ENCODE assay signal across 8 cellular contexts in genomic region chr6:138773177-138774091, GRCh38. TPM values are rescaled to one million over a fixed set of nuclear protein-coding genes. Genes with fewer than 3 reads are reported as not detected.
DNase-seq lines count a peak whose midpoint lies in the region; FAIRE-seq and TF ChIP-seq lines count a peak whose summit lies in the region.

Gene CCDC28A (plus strand): TSS chr6:138773769. CDS start chr6:138776121, 2,352 bp downstream.

- H3K27me3 ChIP-seq in neuronal stem cell (ENCODE audit: control insufficient read depth in 3 of 3, insufficient read depth in 3 of 3, low read depth in 1 of 3, low read length in 3 of 3) = no peaks in the 10 kb centered on the region

- intact Hi-C loops in activated naive CD4-positive, alpha-beta T cell treated with anti-CD3 and anti-CD28 coated beads for 36 hours (cut with micrococcal nuclease) = loop anchor here (1.0 to 5.0 kb wide), 10 partner anchors 81 to 601 kb away; partner anchors contain the start of genes ABRACL, CITED2, HEBP2 and REPS1

- DNase-seq in GM03348 (ENCODE audit: low spot score) (peak; percentile 96), HFF-Myc (ENCODE audit: extremely low read depth, low read depth) (peak; percentile 91), NAMALWA (ENCODE audit: low spot score) (peak; percentile 99), SK-N-DZ (ENCODE audit: low spot score) (peak; percentile 95), frontal cortex (ENCODE audit: low spot score in 2 of 2) (peak; percentile 66 to 79), neuronal stem cell (ENCODE audit: low spot score) (peak; percentile 93)
- peak; percentile 97 for DNase-seq in activated naive CD4-positive, alpha-beta T cell treated with anti-CD3 and anti-CD28 coated beads for 36 hours

- H3K27me3 Mint-ChIP-seq in activated naive CD4-positive, alpha-beta T cell treated with anti-CD3 and anti-CD28 coated beads for 36 hours (ENCODE audit: low read depth) = no peaks in the 10 kb centered on the region

- H3K79me1 ChIP-seq in neuronal stem cell (ENCODE audit: low read depth, low read length) = peaks cover 2% of the 10 kb centered on the region

- no peaks in the 10 kb centered on the region for H3K9me3 ChIP-seq in neuronal stem cell (replicated peaks in 1 of 2; ENCODE audit: control insufficient read depth in 2 of 2, insufficient read depth in 1 of 2, low read depth in 1 of 2, low read length in 2 of 2)

- H3K4me2 ChIP-seq in neuronal stem cell (ENCODE audit: insufficient read depth, low read length, poor library complexity, severe bottlenecking) = peak within 1 kb of the TSS; percentile 84

- peaks cover 0 to 4% of the 10 kb centered on the region in 2 donors for H3K36me3 ChIP-seq in neuronal stem cell (replicated peaks in 1 of 2; ENCODE audit: control insufficient read depth in 2 of 2, insufficient read depth in 2 of 2, low read length in 2 of 2)

- H3K9ac ChIP-seq in neuronal stem cell (ENCODE audit: low read depth, low read length, poor library complexity) = peak within 1 kb of the TSS; percentile 80

- H4K8ac ChIP-seq in neuronal stem cell (ENCODE audit: low read depth, low read length) = no peak within 1 kb of the TSS

- H2BK12ac ChIP-seq in neuronal stem cell (ENCODE audit: low read length) = peak within 1 kb of the TSS; percentile 25

- no peak for TF ChIP-seq CTCF in HFF-Myc (IDR thresholded peaks at IDR 0.05; ENCODE audit: low read depth, low read length, missing control alignments)
- no peak for TF ChIP-seq CTCF in subcutaneous adipose tissue (IDR thresholded peaks at IDR 0.05; ENCODE audit: low read depth)

- no peak within 1 kb of the TSS for H2BK15ac ChIP-seq in neuronal stem cell (ENCODE audit: low read length)

- H2AK5ac ChIP-seq in neuronal stem cell (ENCODE audit: low read depth, low read length) = no peak within 1 kb of the TSS

- H3K4me3 ChIP-seq in HFF-Myc (replicated peaks; ENCODE audit: low read depth, low read length) = peak within 1 kb of the TSS; percentile 61
- H3K4me3 ChIP-seq in neuronal stem cell (ENCODE audit: low read length in 2 of 2) = peak within 1 kb of the TSS; percentile 75 to 96

- peak within 1 kb of the TSS; percentile 94 for H3K27ac ChIP-seq in neuronal stem cell (replicated peaks; ENCODE audit: low read length)

- H3K4me1 ChIP-seq in neuronal stem cell (ENCODE audit: control insufficient read depth in 2 of 2, insufficient read depth in 1 of 2, low read depth in 1 of 2, low read length in 2 of 2) = peaks cover 4 to 7% of the 10 kb centered on the region in 2 donors

- H3K18ac ChIP-seq in neuronal stem cell (ENCODE audit: low read length) = peak within 1 kb of the TSS; percentile 100

- peak within 1 kb of the TSS; percentile 100 for H3K27ac Mint-ChIP-seq in activated naive CD4-positive, alpha-beta T cell treated with anti-CD3 and anti-CD28 coated beads for 36 hours

- peak within 1 kb of the TSS; percentile 83 for H2BK5ac ChIP-seq in neuronal stem cell (ENCODE audit: low read length)

- peak; percentile 50 for FAIRE-seq in frontal cortex (lab: Jason Lieb, UNC)

- peaks cover 1% of the 10 kb centered on the region for H3K36me3 Mint-ChIP-seq in activated naive CD4-positive, alpha-beta T cell treated with anti-CD3 and anti-CD28 coated beads for 36 hours (ENCODE audit: low read depth)

- H3K9me3 Mint-ChIP-seq in activated naive CD4-positive, alpha-beta T cell treated with anti-CD3 and anti-CD28 coated beads for 36 hours = no peaks in the 10 kb centered on the region

- peak within 1 kb of the TSS; percentile 97 for H3K23ac ChIP-seq in neuronal stem cell (ENCODE audit: low read depth, low read length, poor library complexity)

- no peak within 1 kb of the TSS for H2BK120ac ChIP-seq in neuronal stem cell (ENCODE audit: low read depth, low read length)

- H2AFZ ChIP-seq in neuronal stem cell (ENCODE audit: low read length) = peak within 1 kb of the TSS; percentile 93

- WGBS in neuronal stem cell (ENCODE audit: extremely low coverage in 2 of 2, insufficient read length in 2 of 2, insufficient replicate concordance in 1 of 2), 2 donors = no CpG with 5 or more reads among the region's 47 CpGs

- H4K91ac ChIP-seq in neuronal stem cell (ENCODE audit: low read depth, low read length, poor library complexity) = no peak within 1 kb of the TSS

- CTCF ChIA-PET in activated naive CD4-positive, alpha-beta T cell treated with anti-CD3 and anti-CD28 coated beads for 36 hours (lab: Charles Lee) = interaction anchor here (0.6 to 13.0 kb wide), 5 partner anchors 9 to 185 kb away, joined by 3 to 196 read pairs (median 4); no protein-coding TSS in a partner anchor

- H3K4ac ChIP-seq in neuronal stem cell (ENCODE audit: low read length) = no peak within 1 kb of the TSS

- peak within 1 kb of the TSS; percentile 98 for H3K4me3 Mint-ChIP-seq in activated naive CD4-positive, alpha-beta T cell treated with anti-CD3 and anti-CD28 coated beads for 36 hours

- peaks cover 30% of the 10 kb centered on the region for H3K4me1 Mint-ChIP-seq in activated naive CD4-positive, alpha-beta T cell treated with anti-CD3 and anti-CD28 coated beads for 36 hours (ENCODE audit: low read depth)

- peak within 1 kb of the TSS; percentile 67 for H3K14ac ChIP-seq in neuronal stem cell (ENCODE audit: low read length)

RNA-seq across cellular contexts. Expression of gene CCDC28A, which starts in this region (rescaled TPM):
- polyA plus RNA-seq in SK-N-DZ (2014; cell fraction: cytosol; rRNA removed) = 16.0 and 17.6 TPM in 2 replicates
- 10.6 and 13.3 TPM in 2 replicates for polyA plus RNA-seq in SK-N-DZ (2014; cell fraction: nucleus; rRNA removed)
- 10 to 100 TPM; 18.9 to 19.2 TPM for total RNA-seq in activated naive CD4-positive, alpha-beta T cell treated with anti-CD3 and anti-CD28 coated beads for 36 hours
- total RNA-seq in frontal cortex (8.6 TPM), subcutaneous adipose tissue (10 to 100 TPM; 20.9 to 33.9 (median 24.8) TPM)
- 21.1 TPM for polyA plus RNA-seq in neuronal stem cell (2013, experiment 1 of 2)
- polyA plus RNA-seq in neuronal stem cell (2013, experiment 2 of 2) = 20.4 TPM

Comparison
In these comparisons a context has a peak if more than half of its experiments do, and no peak if none do; other contexts are left out.
1. Peak in every context shown above with its lines: DNase-seq, H3K4me3 ChIP-seq and H3K27ac ChIP-seq.